In genomic region chr2:187552959-187553681, GRCh38 we compare ENCODE assay signal across 1 cellular context.
A peak's percentile ranks its signal among the peaks of the same experiment; 100 is the strongest.
TF ChIP-seq lines count a peak whose summit lies in the region.

No MANE protein-coding gene starts in this region.

TF ChIP-seq in HEK293, 187 proteins besides CTCF, POLR2A, EP300 and RAD21 (continued from another document and continues in another):
- TF ChIP-seq ZBTB49 (tag by site-specific recombination; IDR thresholded peaks at IDR 0.05; ENCODE audit: low read depth) (no peak), ZNF274 (IDR thresholded peaks at IDR 0.05; ENCODE audit: low read length) (no peak), ZNF274 (tag by site-specific recombination; IDR thresholded peaks at IDR 0.05; ENCODE audit: borderline replicate concordance) (no peak), GFI1B (tag by site-specific recombination; IDR thresholded peaks at IDR 0.05) (no peak), ZNF350 (tag by site-specific recombination; IDR thresholded peaks at IDR 0.05) (no peak), ZNF280D (tag by site-specific recombination; IDR thresholded peaks at IDR 0.05) (no peak), ZNF677 (tag by site-specific recombination; IDR thresholded peaks at IDR 0.05) (no peak), ZNF621 (tag by site-specific recombination; IDR thresholded peaks at IDR 0.05) (no peak), GLIS1 (tag by site-specific recombination; IDR thresholded peaks at IDR 0.05) (no peak), ZFHX2 (tag by site-specific recombination; conservative IDR thresholded peaks at IDR 0.05) (no peak), ZNF555 (tag by site-specific recombination; conservative IDR thresholded peaks at IDR 0.05) (no peak), ZNF2 (tag by site-specific recombination; IDR thresholded peaks at IDR 0.05) (0 out of 2 replicates have a peak, but pooled peaks have one; percentile 39), ZNF837 (tag by site-specific recombination; IDR thresholded peaks at IDR 0.05) (no peak), ZNF24 (tag by site-specific recombination; IDR thresholded peaks at IDR 0.05) (no peak; the same call in 1 of the 2 replicates), ZNF174 (tag by site-specific recombination; IDR thresholded peaks at IDR 0.05) (no peak), ZNF544 (tag by site-specific recombination; IDR thresholded peaks at IDR 0.05) (no peak), KLF16 (tag by site-specific recombination; IDR thresholded peaks at IDR 0.05) (no peak), MEIS1 (CRISPR knock-in tag; IDR thresholded peaks at IDR 0.05; ENCODE audit: borderline replicate concordance) (no peak), ZNF19 (tag by site-specific recombination; IDR thresholded peaks at IDR 0.05; ENCODE audit: low read depth) (no peak), ZNF394 (tag by site-specific recombination; IDR thresholded peaks at IDR 0.05; ENCODE audit: borderline replicate concordance) (no peak), ZEB2 (tag by site-specific recombination; IDR thresholded peaks at IDR 0.05) (no peak), HOXD13 (CRISPR knock-in tag; IDR thresholded peaks at IDR 0.05; ENCODE audit: borderline replicate concordance) (no peak), MZF1 (tag by site-specific recombination; IDR thresholded peaks at IDR 0.05; ENCODE audit: borderline replicate concordance) (no peak), TRIM28 (IDR thresholded peaks at IDR 0.05; ENCODE audit: borderline replicate concordance, low read length) (peak; percentile 38; the same call in 1 of the 2 replicates), ZNF692 (tag by site-specific recombination; IDR thresholded peaks at IDR 0.05) (no peak), WT1 (tag by site-specific recombination; IDR thresholded peaks at IDR 0.05) (no peak), ZBTB21 (tag by site-specific recombination; IDR thresholded peaks at IDR 0.05) (no peak), ZNF280C (tag by site-specific recombination; IDR thresholded peaks at IDR 0.05) (no peak), ZNF521 (tag by site-specific recombination; IDR thresholded peaks at IDR 0.05) (no peak), ZNF600 (tag by site-specific recombination; IDR thresholded peaks at IDR 0.05) (peak; percentile 46; the same call in 1 of the 2 replicates), ZNF335 (tag by site-specific recombination; conservative IDR thresholded peaks at IDR 0.05) (0 out of 2 replicates have a peak, but pooled peaks have one; percentile 18), ZNF18 (tag by site-specific recombination; IDR thresholded peaks at IDR 0.05) (no peak), ZNF23 (tag by site-specific recombination; IDR thresholded peaks at IDR 0.05; ENCODE audit: borderline replicate concordance) (no peak), ZNF670 (tag by site-specific recombination; IDR thresholded peaks at IDR 0.05; ENCODE audit: low read depth) (no peak), SP7 (tag by site-specific recombination; IDR thresholded peaks at IDR 0.05) (peak; percentile 35; the same call in 1 of the 2 replicates), ZNF623 (tag by site-specific recombination; IDR thresholded peaks at IDR 0.05) (no peak), BCL11B (tag by site-specific recombination; IDR thresholded peaks at IDR 0.05; ENCODE audit: low read depth) (no peak), ZBTB48 (tag by site-specific recombination; IDR thresholded peaks at IDR 0.05) (no peak)
- TF ChIP-seq, protein P1, sequence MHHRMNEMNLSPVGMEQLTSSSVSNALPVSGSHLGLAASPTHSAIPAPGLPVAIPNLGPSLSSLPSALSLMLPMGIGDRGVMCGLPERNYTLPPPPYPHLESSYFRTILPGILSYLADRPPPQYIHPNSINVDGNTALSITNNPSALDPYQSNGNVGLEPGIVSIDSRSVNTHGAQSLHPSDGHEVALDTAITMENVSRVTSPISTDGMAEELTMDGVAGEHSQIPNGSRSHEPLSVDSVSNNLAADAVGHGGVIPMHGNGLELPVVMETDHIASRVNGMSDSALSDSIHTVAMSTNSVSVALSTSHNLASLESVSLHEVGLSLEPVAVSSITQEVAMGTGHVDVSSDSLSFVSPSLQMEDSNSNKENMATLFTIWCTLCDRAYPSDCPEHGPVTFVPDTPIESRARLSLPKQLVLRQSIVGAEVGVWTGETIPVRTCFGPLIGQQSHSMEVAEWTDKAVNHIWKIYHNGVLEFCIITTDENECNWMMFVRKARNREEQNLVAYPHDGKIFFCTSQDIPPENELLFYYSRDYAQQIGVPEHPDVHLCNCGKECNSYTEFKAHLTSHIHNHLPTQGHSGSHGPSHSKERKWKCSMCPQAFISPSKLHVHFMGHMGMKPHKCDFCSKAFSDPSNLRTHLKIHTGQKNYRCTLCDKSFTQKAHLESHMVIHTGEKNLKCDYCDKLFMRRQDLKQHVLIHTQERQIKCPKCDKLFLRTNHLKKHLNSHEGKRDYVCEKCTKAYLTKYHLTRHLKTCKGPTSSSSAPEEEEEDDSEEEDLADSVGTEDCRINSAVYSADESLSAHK (tag by site-specific recombination; IDR thresholded peaks at IDR 0.05): no peak
- TF ChIP-seq, protein P2, sequence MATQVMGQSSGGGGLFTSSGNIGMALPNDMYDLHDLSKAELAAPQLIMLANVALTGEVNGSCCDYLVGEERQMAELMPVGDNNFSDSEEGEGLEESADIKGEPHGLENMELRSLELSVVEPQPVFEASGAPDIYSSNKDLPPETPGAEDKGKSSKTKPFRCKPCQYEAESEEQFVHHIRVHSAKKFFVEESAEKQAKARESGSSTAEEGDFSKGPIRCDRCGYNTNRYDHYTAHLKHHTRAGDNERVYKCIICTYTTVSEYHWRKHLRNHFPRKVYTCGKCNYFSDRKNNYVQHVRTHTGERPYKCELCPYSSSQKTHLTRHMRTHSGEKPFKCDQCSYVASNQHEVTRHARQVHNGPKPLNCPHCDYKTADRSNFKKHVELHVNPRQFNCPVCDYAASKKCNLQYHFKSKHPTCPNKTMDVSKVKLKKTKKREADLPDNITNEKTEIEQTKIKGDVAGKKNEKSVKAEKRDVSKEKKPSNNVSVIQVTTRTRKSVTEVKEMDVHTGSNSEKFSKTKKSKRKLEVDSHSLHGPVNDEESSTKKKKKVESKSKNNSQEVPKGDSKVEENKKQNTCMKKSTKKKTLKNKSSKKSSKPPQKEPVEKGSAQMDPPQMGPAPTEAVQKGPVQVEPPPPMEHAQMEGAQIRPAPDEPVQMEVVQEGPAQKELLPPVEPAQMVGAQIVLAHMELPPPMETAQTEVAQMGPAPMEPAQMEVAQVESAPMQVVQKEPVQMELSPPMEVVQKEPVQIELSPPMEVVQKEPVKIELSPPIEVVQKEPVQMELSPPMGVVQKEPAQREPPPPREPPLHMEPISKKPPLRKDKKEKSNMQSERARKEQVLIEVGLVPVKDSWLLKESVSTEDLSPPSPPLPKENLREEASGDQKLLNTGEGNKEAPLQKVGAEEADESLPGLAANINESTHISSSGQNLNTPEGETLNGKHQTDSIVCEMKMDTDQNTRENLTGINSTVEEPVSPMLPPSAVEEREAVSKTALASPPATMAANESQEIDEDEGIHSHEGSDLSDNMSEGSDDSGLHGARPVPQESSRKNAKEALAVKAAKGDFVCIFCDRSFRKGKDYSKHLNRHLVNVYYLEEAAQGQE (tag by site-specific recombination; IDR thresholded peaks at IDR 0.05): no peak
- TF ChIP-seq, protein P3, sequence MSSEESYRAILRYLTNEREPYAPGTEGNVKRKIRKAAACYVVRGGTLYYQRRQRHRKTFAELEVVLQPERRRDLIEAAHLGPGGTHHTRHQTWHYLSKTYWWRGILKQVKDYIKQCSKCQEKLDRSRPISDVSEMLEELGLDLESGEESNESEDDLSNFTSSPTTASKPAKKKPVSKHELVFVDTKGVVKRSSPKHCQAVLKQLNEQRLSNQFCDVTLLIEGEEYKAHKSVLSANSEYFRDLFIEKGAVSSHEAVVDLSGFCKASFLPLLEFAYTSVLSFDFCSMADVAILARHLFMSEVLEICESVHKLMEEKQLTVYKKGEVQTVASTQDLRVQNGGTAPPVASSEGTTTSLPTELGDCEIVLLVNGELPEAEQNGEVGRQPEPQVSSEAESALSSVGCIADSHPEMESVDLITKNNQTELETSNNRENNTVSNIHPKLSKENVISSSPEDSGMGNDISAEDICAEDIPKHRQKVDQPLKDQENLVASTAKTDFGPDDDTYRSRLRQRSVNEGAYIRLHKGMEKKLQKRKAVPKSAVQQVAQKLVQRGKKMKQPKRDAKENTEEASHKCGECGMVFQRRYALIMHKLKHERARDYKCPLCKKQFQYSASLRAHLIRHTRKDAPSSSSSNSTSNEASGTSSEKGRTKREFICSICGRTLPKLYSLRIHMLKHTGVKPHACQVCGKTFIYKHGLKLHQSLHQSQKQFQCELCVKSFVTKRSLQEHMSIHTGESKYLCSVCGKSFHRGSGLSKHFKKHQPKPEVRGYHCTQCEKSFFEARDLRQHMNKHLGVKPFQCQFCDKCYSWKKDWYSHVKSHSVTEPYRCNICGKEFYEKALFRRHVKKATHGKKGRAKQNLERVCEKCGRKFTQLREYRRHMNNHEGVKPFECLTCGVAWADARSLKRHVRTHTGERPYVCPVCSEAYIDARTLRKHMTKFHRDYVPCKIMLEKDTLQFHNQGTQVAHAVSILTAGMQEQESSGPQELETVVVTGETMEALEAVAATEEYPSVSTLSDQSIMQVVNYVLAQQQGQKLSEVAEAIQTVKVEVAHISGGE (tag by site-specific recombination; conservative IDR thresholded peaks at IDR 0.05; ENCODE audit: low read depth): no peak
